In the genomic region with DNA sequence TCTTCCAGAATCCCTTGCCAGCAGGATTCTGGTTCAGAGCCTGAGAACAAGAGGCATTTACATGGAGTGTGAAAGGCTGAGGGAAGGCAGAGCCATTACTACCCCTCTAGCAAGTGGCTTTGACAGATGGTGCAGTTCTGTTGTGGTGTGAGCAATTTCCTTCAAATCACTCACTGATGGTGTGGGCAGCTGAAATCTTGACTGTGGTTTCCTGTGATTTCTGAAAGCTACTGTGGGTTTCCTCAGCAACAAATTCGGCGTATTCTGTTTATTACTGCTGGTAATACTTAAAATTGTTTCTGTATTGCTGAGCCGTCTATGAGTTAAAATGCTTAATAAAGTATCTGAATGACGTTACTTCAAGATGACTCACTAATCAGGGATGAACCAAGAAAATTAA, we compare ENCODE assay signal across 8 cellular contexts.
DNase-seq lines count a peak whose midpoint lies in the region; ATAC-seq and TF ChIP-seq lines count a peak whose summit lies in the region.

No MANE protein-coding gene starts in this region.

- no peaks in the 10 kb centered on the region for H3K9me2 ChIP-seq in GM23338 (ENCODE audit: insufficient read depth)

- H3K36me3 Mint-ChIP-seq in GM23338 (ENCODE audit: low read depth), result peaks cover 5% of the 10 kb centered on the region
- H3K36me3 Mint-ChIP-seq in CD8-positive, alpha-beta T cell, result no peaks in the 10 kb centered on the region

- CTCF ChIA-PET in CD8-positive, alpha-beta T cell (lab: Charles Lee), result no interaction called here

- no peak overlapping the region for H2AFZ ChIP-seq in GM23338

- POLR2A ChIA-PET in CD8-positive, alpha-beta T cell (lab: Charles Lee), result no interaction called here

- no peaks in the 10 kb centered on the region for H3F3A ChIP-seq in GM23338 (replicated peaks; ENCODE audit: low read depth)

- no peak overlapping the region for H3K4me3 Mint-ChIP-seq in GM23338
- H3K4me3 Mint-ChIP-seq in CD8-positive, alpha-beta T cell, result no peak overlapping the region

- H3K27me3 Mint-ChIP-seq in GM23338 (ENCODE audit: insufficient read depth, low read depth, poor library complexity), result no peaks in the 10 kb centered on the region
- H3K27me3 Mint-ChIP-seq in CD8-positive, alpha-beta T cell (ENCODE audit: low read depth), result peaks cover 2% of the 10 kb centered on the region

- no peaks in the 10 kb centered on the region for H3K4me1 ChIP-seq in GM23338 (ENCODE audit: insufficient read depth)
- no peaks in the 10 kb centered on the region for H3K4me1 ChIP-seq in CD8-positive, alpha-beta T cell (ENCODE audit: insufficient read depth, low read length)

- intact Hi-C loops in CD8-positive, alpha-beta T cell (cut with DNase I, micrococcal nuclease), result no loop called here

- no peaks in the 10 kb centered on the region for H3K9me3 Mint-ChIP-seq in GM23338
- H3K9me3 Mint-ChIP-seq in CD8-positive, alpha-beta T cell, result no peaks in the 10 kb centered on the region

- H3K79me2 ChIP-seq in GM23338 (replicated peaks; ENCODE audit: insufficient read depth), result no peaks in the 10 kb centered on the region

- H3K4me2 ChIP-seq in GM23338, result no peak overlapping the region

- H3K4me1 Mint-ChIP-seq in GM23338, result no peaks in the 10 kb centered on the region
- H3K4me1 Mint-ChIP-seq in CD8-positive, alpha-beta T cell (ENCODE audit: low read depth), result no peaks in the 10 kb centered on the region

- no peak for TF ChIP-seq CTCF in GM23338 (conservative IDR thresholded peaks at IDR 0.05; ENCODE audit: low read depth in 2 of 2)
- no peak for TF ChIP-seq CTCF in CD8-positive, alpha-beta T cell (IDR thresholded peaks at IDR 0.05)

- H3K27ac Mint-ChIP-seq in GM23338, result no peak overlapping the region
- H3K27ac Mint-ChIP-seq in CD8-positive, alpha-beta T cell, result no peak overlapping the region

- DNase-seq in CMK (ENCODE audit: low read depth) (peak; percentile 14), GM23338 (ENCODE audit: low spot score) (peak; percentile 3), NCI-H524 treated with DMSO at 0.1 percent for 48 hours (lab: John Stamatoyannopoulos, UW) (peak; percentile 82), fibroblast of gingiva (ENCODE audit: low read depth) (peak; percentile 87), HT-29 (ENCODE audit: low spot score) (no peak), NCI-H146 treated with DMSO at 0.1 percent for 48 hours (lab: John Stamatoyannopoulos, UW; ENCODE audit: unreplicated experiment) (no peak)
- DNase-seq in CD8-positive, alpha-beta T cell, result no peak

- no peaks in the 10 kb centered on the region for H3K9me3 ChIP-seq in CD8-positive, alpha-beta T cell (ENCODE audit: low read length)

- no peaks in the 10 kb centered on the region for H3K36me3 ChIP-seq in GM23338 (ENCODE audit: insufficient read depth)
- H3K36me3 ChIP-seq in CD8-positive, alpha-beta T cell (ENCODE audit: insufficient read depth, low read length), result no peaks in the 10 kb centered on the region

- no peak overlapping the region for H3K27ac ChIP-seq in GM23338 (ENCODE audit: low read depth)
- no peak overlapping the region for H3K27ac ChIP-seq in CD8-positive, alpha-beta T cell (ENCODE audit: low read depth, low read length)

- no peaks in the 10 kb centered on the region for H4K20me1 ChIP-seq in GM23338 (replicated peaks; ENCODE audit: insufficient read depth)

- H3K27me3 ChIP-seq in GM23338 (ENCODE audit: insufficient read depth), result no peaks in the 10 kb centered on the region
- no peaks in the 10 kb centered on the region for H3K27me3 ChIP-seq in CD8-positive, alpha-beta T cell (ENCODE audit: insufficient read depth, low read length)

- H3K4me3 ChIP-seq in GM23338, result no peak overlapping the region
- H3K4me3 ChIP-seq in CD8-positive, alpha-beta T cell (ENCODE audit: low read depth, low read length), result no peak overlapping the region

- ATAC-seq in GM23338, result no peak
- no peak for ATAC-seq in HG03108 (IDR thresholded peaks at IDR 0.05; ENCODE audit: unreplicated experiment)
- ATAC-seq in CD8-positive, alpha-beta T cell, result no peak

TF ChIP-seq in GM23338, 12 proteins besides CTCF, POLR2A, EP300 and RAD21 (continues in another document):
- TF ChIP-seq NANOG (IDR thresholded peaks at IDR 0.05; ENCODE audit: borderline replicate concordance) (no peak), ZNF331 (CRISPR knock-in tag; IDR thresholded peaks at IDR 0.05; ENCODE audit: low read depth) (no peak), CREB1 (CRISPR knock-in tag; IDR thresholded peaks at IDR 0.05; ENCODE audit: low read depth) (no peak), JUNB (IDR thresholded peaks at IDR 0.05; ENCODE audit: unreplicated experiment) (no peak), EZH2phosphoT487 (IDR thresholded peaks at IDR 0.05; ENCODE audit: unreplicated experiment) (no peak), ZNF114 (CRISPR knock-in tag; IDR thresholded peaks at IDR 0.05) (no peak), POLR2AphosphoS5 (IDR thresholded peaks at IDR 0.05; ENCODE audit: low read depth) (no peak), EZH2 (IDR thresholded peaks at IDR 0.05; ENCODE audit: low read depth, unreplicated experiment) (no peak)
- TF ChIP-seq, protein P1, sequence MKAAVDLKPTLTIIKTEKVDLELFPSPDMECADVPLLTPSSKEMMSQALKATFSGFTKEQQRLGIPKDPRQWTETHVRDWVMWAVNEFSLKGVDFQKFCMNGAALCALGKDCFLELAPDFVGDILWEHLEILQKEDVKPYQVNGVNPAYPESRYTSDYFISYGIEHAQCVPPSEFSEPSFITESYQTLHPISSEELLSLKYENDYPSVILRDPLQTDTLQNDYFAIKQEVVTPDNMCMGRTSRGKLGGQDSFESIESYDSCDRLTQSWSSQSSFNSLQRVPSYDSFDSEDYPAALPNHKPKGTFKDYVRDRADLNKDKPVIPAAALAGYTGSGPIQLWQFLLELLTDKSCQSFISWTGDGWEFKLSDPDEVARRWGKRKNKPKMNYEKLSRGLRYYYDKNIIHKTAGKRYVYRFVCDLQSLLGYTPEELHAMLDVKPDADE (IDR thresholded peaks at IDR 0.05), result no peak
- TF ChIP-seq, protein P2, sequence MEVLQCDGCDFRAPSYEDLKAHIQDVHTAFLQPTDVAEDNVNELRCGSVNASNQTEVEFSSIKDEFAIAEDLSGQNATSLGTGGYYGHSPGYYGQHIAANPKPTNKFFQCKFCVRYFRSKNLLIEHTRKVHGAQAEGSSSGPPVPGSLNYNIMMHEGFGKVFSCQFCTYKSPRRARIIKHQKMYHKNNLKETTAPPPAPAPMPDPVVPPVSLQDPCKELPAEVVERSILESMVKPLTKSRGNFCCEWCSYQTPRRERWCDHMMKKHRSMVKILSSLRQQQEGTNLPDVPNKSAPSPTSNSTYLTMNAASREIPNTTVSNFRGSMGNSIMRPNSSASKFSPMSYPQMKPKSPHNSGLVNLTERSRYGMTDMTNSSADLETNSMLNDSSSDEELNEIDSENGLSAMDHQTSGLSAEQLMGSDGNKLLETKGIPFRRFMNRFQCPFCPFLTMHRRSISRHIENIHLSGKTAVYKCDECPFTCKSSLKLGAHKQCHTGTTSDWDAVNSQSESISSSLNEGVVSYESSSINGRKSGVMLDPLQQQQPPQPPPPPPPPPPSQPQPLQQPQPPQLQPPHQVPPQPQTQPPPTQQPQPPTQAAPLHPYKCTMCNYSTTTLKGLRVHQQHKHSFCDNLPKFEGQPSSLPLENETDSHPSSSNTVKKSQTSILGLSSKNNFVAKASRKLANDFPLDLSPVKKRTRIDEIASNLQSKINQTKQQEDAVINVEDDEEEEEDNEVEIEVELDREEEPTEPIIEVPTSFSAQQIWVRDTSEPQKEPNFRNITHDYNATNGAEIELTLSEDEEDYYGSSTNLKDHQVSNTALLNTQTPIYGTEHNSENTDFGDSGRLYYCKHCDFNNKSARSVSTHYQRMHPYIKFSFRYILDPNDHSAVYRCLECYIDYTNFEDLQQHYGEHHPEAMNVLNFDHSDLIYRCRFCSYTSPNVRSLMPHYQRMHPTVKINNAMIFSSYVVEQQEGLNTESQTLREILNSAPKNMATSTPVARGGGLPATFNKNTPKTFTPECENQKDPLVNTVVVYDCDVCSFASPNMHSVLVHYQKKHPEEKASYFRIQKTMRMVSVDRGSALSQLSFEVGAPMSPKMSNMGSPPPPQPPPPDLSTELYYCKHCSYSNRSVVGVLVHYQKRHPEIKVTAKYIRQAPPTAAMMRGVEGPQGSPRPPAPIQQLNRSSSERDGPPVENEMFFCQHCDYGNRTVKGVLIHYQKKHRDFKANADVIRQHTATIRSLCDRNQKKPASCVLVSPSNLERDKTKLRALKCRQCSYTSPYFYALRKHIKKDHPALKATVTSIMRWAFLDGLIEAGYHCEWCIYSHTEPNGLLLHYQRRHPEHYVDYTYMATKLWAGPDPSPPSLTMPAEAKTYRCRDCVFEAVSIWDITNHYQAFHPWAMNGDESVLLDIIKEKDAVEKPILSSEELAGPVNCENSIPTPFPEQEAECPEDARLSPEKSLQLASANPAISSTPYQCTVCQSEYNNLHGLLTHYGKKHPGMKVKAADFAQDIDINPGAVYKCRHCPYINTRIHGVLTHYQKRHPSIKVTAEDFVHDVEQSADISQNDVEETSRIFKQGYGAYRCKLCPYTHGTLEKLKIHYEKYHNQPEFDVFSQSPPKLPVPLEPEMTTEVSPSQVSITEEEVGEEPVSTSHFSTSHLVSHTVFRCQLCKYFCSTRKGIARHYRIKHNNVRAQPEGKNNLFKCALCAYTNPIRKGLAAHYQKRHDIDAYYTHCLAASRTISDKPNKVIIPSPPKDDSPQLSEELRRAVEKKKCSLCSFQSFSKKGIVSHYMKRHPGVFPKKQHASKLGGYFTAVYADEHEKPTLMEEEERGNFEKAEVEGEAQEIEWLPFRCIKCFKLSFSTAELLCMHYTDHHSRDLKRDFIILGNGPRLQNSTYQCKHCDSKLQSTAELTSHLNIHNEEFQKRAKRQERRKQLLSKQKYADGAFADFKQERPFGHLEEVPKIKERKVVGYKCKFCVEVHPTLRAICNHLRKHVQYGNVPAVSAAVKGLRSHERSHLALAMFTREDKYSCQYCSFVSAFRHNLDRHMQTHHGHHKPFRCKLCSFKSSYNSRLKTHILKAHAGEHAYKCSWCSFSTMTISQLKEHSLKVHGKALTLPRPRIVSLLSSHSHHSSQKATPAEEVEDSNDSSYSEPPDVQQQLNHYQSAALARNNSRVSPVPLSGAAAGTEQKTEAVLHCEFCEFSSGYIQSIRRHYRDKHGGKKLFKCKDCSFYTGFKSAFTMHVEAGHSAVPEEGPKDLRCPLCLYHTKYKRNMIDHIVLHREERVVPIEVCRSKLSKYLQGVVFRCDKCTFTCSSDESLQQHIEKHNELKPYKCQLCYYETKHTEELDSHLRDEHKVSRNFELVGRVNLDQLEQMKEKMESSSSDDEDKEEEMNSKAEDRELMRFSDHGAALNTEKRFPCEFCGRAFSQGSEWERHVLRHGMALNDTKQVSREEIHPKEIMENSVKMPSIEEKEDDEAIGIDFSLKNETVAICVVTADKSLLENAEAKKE (CRISPR knock-in tag; IDR thresholded peaks at IDR 0.05), result no peak

Comparison
In these comparisons a context has a peak if more than half of its experiments do, and no peak if none do; other contexts are left out.
1. DNase-seq: peak in CMK (single experiment), GM23338 (single experiment), NCI-H524 treated with DMSO at 0.1 percent for 48 hours (single experiment) and fibroblast of gingiva (single experiment); none in HT-29 (single experiment), NCI-H146 treated with DMSO at 0.1 percent for 48 hours (single experiment) and CD8-positive, alpha-beta T cell (0 of 7).